Comparison of ENCODE assay signal across 25 cellular contexts in the genomic region with DNA sequence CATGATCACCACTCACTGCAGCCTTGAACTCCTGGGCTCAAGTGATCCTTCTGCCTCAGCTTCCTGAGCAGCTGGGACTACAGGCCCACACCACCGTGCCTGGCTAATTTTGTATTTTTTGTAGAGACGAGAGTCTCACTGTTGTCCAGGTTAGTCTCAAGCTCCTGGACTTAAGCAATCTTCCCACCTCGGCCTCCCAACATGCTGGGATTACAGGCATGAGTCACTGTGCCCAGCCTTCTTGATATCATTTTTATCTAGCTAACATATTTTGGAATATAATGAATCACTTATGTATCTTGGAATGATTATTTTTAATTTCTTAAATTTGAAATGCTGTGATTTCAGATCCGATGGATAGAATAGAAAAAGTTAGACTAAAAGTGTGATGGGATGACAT.
"Had no signal": no experiment of that assay in that cellular context is flagged by ENCODE, and none has a peak within 500 bp of the region (broad histone marks: within the 10 kb centered on the region; RNA-seq: fewer than 3 reads in every experiment).

No MANE protein-coding gene starts in this region.

- H3K27ac ChIP-seq: body of pancreas, pancreas, prostate gland, suprapubic skin, tibial nerve, WERI-Rb-1 had no signal

- H3K4me1 ChIP-seq: body of pancreas, pancreas, prostate gland had no signal

- H3K36me3 ChIP-seq: gastrocnemius medialis, pancreas, prostate gland, suprapubic skin, tibial nerve, WERI-Rb-1 had no signal

- H3K4me3 ChIP-seq: body of pancreas, gastrocnemius medialis, pancreas, prostate gland, suprapubic skin, tibial nerve had no signal

- DNase-seq: activated CD4-positive, alpha-beta T cell treated with anti-CD3 and anti-CD28 coated beads for 48 hours; activated CD4-positive, alpha-beta T cell treated with anti-CD3 and anti-CD28 coated beads, Interleukin-2, amount 50 U/mL, for 48 hours; activated CD8-positive, alpha-beta memory T cell treated with anti-CD3 and anti-CD28 coated beads for 24 hours; activated effector memory CD4-positive, alpha-beta T cell treated with Interleukin-2 at 50 U/mL for 16 hours; activated naive CD4-positive, alpha-beta T cell treated with Interleukin-2 at 50 U/mL for 16 hours; aorta; body of pancreas; gastrocnemius medialis; glutamatergic neuron; left cardiac atrium; left ventricle myocardium superior; midbrain; naive thymus-derived CD4-positive, alpha-beta T cell; pancreas; retina; stimulated activated naive CD4-positive, alpha-beta T cell; T-helper 17 cell; T1000; WERI-Rb-1 had no signal

- FAIRE-seq: keratinocyte, pancreas had no signal

- H3K9me3 ChIP-seq: body of pancreas, gastrocnemius medialis, pancreas, prostate gland had no signal

- H3K27me3 ChIP-seq: body of pancreas, gastrocnemius medialis, pancreas, suprapubic skin, tibial nerve had no signal

- ATAC-seq: activated CD4-positive, CD25-positive, alpha-beta regulatory T cell treated with anti-CD3 and anti-CD28 coated beads, Interleukin-2, amount 50 U/mL, for 24 hours; body of pancreas; gastrocnemius medialis; left ventricle myocardium superior; naive thymus-derived CD4-positive, alpha-beta T cell; pancreas; sciatic nerve; T-helper 17 cell had no signal
